Comparison of ENCODE assay signal across 15 cellular contexts in genomic region chr6:126228001-126228791, GRCh38.
DNase-seq lines count a peak whose midpoint lies in the region; ATAC-seq and TF ChIP-seq lines count a peak whose summit lies in the region.
"Had no signal": no experiment of that assay in that cellular context is flagged by ENCODE, and none has a peak within 500 bp of the region (broad histone marks: within the 10 kb centered on the region; RNA-seq: fewer than 3 reads in every experiment).

No MANE protein-coding gene starts in this region.

- H3K36me3 Mint-ChIP-seq in endodermal cell (ENCODE audit: low read depth): no peaks in the 10 kb centered on the region
- H3K36me3 Mint-ChIP-seq: activated CD4-positive, alpha-beta memory T cell treated with anti-CD3 and anti-CD28 coated beads for 36 hours had no signal

- no peaks in the 10 kb centered on the region for H3K4me1 ChIP-seq in endodermal cell (ENCODE audit: control insufficient read depth, insufficient read depth, low read length)
- H3K4me1 ChIP-seq: pancreas, tibial artery had no signal

- no peaks in the 10 kb centered on the region for H3K27me3 ChIP-seq in endodermal cell (ENCODE audit: control insufficient read depth, insufficient read depth, low read length, poor library complexity, severe bottlenecking)
- H3K27me3 ChIP-seq: pancreas, tibial artery had no signal

- no peaks in the 10 kb centered on the region for H3K9me3 ChIP-seq in endodermal cell (ENCODE audit: control insufficient read depth, low read length)
- H3K9me3 ChIP-seq: pancreas, tibial artery had no signal

- no peak for ATAC-seq in HG02884 (IDR thresholded peaks at IDR 0.05; ENCODE audit: unreplicated experiment)
- ATAC-seq: GM12878, pancreas had no signal

- H3K9me3 Mint-ChIP-seq in endodermal cell: no peaks in the 10 kb centered on the region
- H3K9me3 Mint-ChIP-seq: activated CD4-positive, alpha-beta memory T cell treated with anti-CD3 and anti-CD28 coated beads for 36 hours had no signal

- WGBS in endodermal cell (ENCODE audit: insufficient coverage in 1 of 2, insufficient read length in 1 of 2), 2 experiments: 85 to 95% methylated on average over 8 to 10 of the region's 10 CpGs

- no peak overlapping the region for H3K9ac ChIP-seq in endodermal cell (ENCODE audit: extremely low read depth, low read length, poor library complexity, severe bottlenecking)

- no peaks in the 10 kb centered on the region for H3K27me3 Mint-ChIP-seq in endodermal cell (ENCODE audit: insufficient read depth)
- H3K27me3 Mint-ChIP-seq: activated CD4-positive, alpha-beta memory T cell treated with anti-CD3 and anti-CD28 coated beads for 36 hours had no signal

- DNase-seq in NCI-H2107 treated with DMSO at 0.1 percent for 48 hours (lab: John Stamatoyannopoulos, UW; ENCODE audit: unreplicated experiment): peak; percentile 12
- no peak for DNase-seq in NCI-H2107 (lab: John Stamatoyannopoulos, UW)
- DNase-seq in NCI-H69 (lab: John Stamatoyannopoulos, UW): peak; percentile 95
- DNase-seq in endodermal cell: no peak
- no peak for DNase-seq in NCI-H446 (lab: John Stamatoyannopoulos, UW)
- no peak for DNase-seq in ureter (ENCODE audit: low spot score)
- no peak for DNase-seq in NCI-H446 treated with DMSO at 0.1 percent for 48 hours (lab: John Stamatoyannopoulos, UW)
- DNase-seq: activated CD4-positive, alpha-beta memory T cell treated with anti-CD3 and anti-CD28 coated beads for 36 hours; DND-41; GOT3; pancreas; tibial artery had no signal

- peak overlapping the region; percentile 5 for H3K27ac Mint-ChIP-seq in endodermal cell
- H3K27ac Mint-ChIP-seq: activated CD4-positive, alpha-beta memory T cell treated with anti-CD3 and anti-CD28 coated beads for 36 hours had no signal

- no peaks in the 10 kb centered on the region for H3K36me3 ChIP-seq in endodermal cell (ENCODE audit: control insufficient read depth, insufficient read depth, low read length)
- H3K36me3 ChIP-seq: pancreas, tibial artery had no signal

- no peak overlapping the region for H3K4me3 ChIP-seq in endodermal cell (ENCODE audit: low read length)
- H3K4me3 ChIP-seq: GM12878, pancreas, tibial artery had no signal

- H3K4me3 Mint-ChIP-seq in endodermal cell: no peak overlapping the region
- H3K4me3 Mint-ChIP-seq: activated CD4-positive, alpha-beta memory T cell treated with anti-CD3 and anti-CD28 coated beads for 36 hours had no signal

- peaks cover 7% of the 10 kb centered on the region for H3K4me1 Mint-ChIP-seq in endodermal cell

- TF ChIP-seq CTCF in endodermal cell (conservative IDR thresholded peaks at IDR 0.05): no peak

- no peak overlapping the region for H3K27ac ChIP-seq in endodermal cell (ENCODE audit: low read depth, low read length)
- H3K27ac ChIP-seq: epithelial cell of prostate, pancreas, tibial artery had no signal

Comparison
In these comparisons a context has a peak if more than half of its experiments do, and no peak if none do; other contexts are left out.
1. DNase-seq: peak in NCI-H2107 treated with DMSO at 0.1 percent for 48 hours (single experiment) and NCI-H69 (single experiment); none in NCI-H2107 (single experiment), endodermal cell (single experiment), NCI-H446 (0 of 2), ureter (single experiment) and NCI-H446 treated with DMSO at 0.1 percent for 48 hours (single experiment).